Comparison of ENCODE assay signal across 8 cellular contexts in the genomic region with DNA sequence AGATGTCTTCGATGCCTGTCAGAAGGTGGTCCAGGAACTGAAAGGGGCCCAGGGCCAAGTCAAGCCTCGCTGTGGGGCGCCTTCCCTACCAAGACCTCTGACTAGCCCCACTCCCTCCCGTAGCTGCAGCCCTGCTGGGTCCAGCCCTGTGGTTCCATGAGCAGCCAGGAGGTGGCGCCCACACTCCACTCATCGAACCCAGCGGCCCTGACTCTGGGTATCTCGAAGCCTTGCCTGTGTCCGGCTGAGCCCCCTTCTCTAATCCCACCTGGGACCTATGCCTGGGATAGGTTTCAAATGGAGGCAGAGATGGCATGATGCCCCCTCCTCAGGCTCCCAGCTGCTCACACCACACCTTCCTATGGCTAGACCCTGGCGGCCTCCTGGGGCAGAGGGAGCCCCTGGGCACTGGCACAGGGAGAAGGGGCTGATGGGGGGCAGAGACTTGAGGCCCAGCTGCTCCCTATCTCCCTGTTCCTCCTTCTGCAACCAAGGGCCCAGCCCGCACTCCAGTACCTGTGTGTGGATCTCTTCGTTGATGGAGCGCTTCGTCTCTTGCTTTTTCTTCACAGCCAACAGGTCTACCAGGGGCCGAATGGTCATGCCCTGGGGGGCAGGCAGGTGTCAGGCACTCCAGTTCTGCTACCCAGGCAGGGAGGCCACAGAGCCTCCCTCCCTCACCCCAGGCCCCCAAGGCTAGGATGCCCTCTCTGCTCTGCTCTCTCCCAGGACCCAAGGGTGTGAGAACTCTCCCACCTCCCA. TPM values are rescaled to one million over a fixed set of nuclear protein-coding genes. Genes with fewer than 3 reads are reported as not detected.
DNase-seq lines count a peak whose midpoint lies in the region; ATAC-seq and TF ChIP-seq lines count a peak whose summit lies in the region.

No MANE protein-coding gene starts in this region.

- no peak for ATAC-seq in GM21786 (IDR thresholded peaks at IDR 0.05; ENCODE audit: unreplicated experiment)

- DNase-seq in NCI-H2196 (lab: John Stamatoyannopoulos, UW; ENCODE audit: unreplicated experiment), result peak; percentile 58
- peak; percentile 76 to 81 for DNase-seq in activated CD4-positive, alpha-beta T cell treated with anti-CD3 and anti-CD28 coated beads, Interleukin-2, amount 50 U/mL, for 24 hours (ENCODE audit: low read depth in 1 of 2, low spot score in 1 of 2)
- DNase-seq in coronary artery (ENCODE audit: low spot score), result no peak
- peak; percentile 61 to 70 for DNase-seq in lung microvascular endothelial cell (ENCODE audit: low read depth in 2 of 2)
- DNase-seq in stimulated activated CD8-positive, alpha-beta memory T cell treated with anti-CD3 and anti-CD28 coated beads, Interleukin-15, amount 100 ng/mL, for 48 hours (ENCODE audit: low read depth in 2 of 2), result peak; percentile 50 to 61

- peak; percentile 90 for TF ChIP-seq CTCF in 22Rv1 (IDR thresholded peaks at IDR 0.05)
- TF ChIP-seq CTCF in GM12872 (IDR thresholded peaks at IDR 0.05; ENCODE audit: insufficient read depth, low read depth, low read length), result peak; percentile 96
- peak; percentile 93 for TF ChIP-seq CTCF in coronary artery (IDR thresholded peaks at IDR 0.05)

- no peak overlapping the region for H3K4me3 ChIP-seq in coronary artery

- H3K27ac ChIP-seq in 22Rv1 (peak overlapping the region; percentile 48), coronary artery (no peak overlapping the region)

RNA-seq across cellular contexts. Expression of a gene that starts 52.0 kb away (rescaled TPM):
- 3.6 and 4.1 TPM in 2 replicates for total RNA-seq in lung microvascular endothelial cell
